ENCODE assay signal across 1 cellular context in genomic region chr2:72943540-72944395, GRCh38.
TF ChIP-seq lines count a peak whose summit lies in the region.

No MANE protein-coding gene starts in this region.

TF ChIP-seq in HepG2, 621 proteins besides CTCF, POLR2A, EP300 and RAD21 (continued from another document and continues in another):
- TF ChIP-seq SALL2 (CRISPR knock-in tag; IDR thresholded peaks at IDR 0.05) (no peak), FUBP1 (CRISPR knock-in tag; IDR thresholded peaks at IDR 0.05; ENCODE audit: borderline replicate concordance) (peak; percentile 73; the same call in 1 of the 2 replicates), STAT6 (CRISPR knock-in tag; IDR thresholded peaks at IDR 0.05; ENCODE audit: borderline replicate concordance) (no peak), ZNF770 (CRISPR knock-in tag; IDR thresholded peaks at IDR 0.05) (no peak; the same call in 1 of the 2 replicates), HNF1B (CRISPR knock-in tag; IDR thresholded peaks at IDR 0.05) (0 out of 2 replicates have a peak, but pooled peaks have one; percentile 62), ZBTB40 (IDR thresholded peaks at IDR 0.05) (no peak), ZBTB40 (CRISPR knock-in tag; IDR thresholded peaks at IDR 0.05) (0 out of 2 replicates have a peak, but pooled peaks have one; percentile 40), ZFP41 (CRISPR knock-in tag; IDR thresholded peaks at IDR 0.05; ENCODE audit: borderline replicate concordance) (no peak), HNRNPH1 (optimal IDR thresholded peaks at IDR 0.05; ENCODE audit: low read depth, low read length) (no peak), HNF4G (IDR thresholded peaks at IDR 0.05; ENCODE audit: borderline replicate concordance, low read depth, low read length) (peak; percentile 79), HNF4G (CRISPR knock-in tag; IDR thresholded peaks at IDR 0.05; ENCODE audit: borderline replicate concordance, low read depth) (peak; percentile 84; the same call in 1 of the 2 replicates), HNF1A (IDR thresholded peaks at IDR 0.05; ENCODE audit: low read depth) (no peak), HNF1A (CRISPR knock-in tag; IDR thresholded peaks at IDR 0.05; ENCODE audit: borderline replicate concordance) (no peak), TOPORS (CRISPR knock-in tag; IDR thresholded peaks at IDR 0.05) (no peak), MTF2 (CRISPR knock-in tag; IDR thresholded peaks at IDR 0.05; ENCODE audit: borderline replicate concordance) (no peak), SMAD1 (CRISPR knock-in tag; IDR thresholded peaks at IDR 0.05; ENCODE audit: borderline replicate concordance, low read depth) (no peak), ZNF772 (CRISPR knock-in tag; IDR thresholded peaks at IDR 0.05) (peak; percentile 51; the same call in 1 of the 2 replicates), ASH2L (IDR thresholded peaks at IDR 0.05; ENCODE audit: insufficient read length, low read depth, low read length) (no peak), ZFY (CRISPR knock-in tag; IDR thresholded peaks at IDR 0.05) (peak; percentile 53; the same call in 1 of the 2 replicates), BCL3 (CRISPR knock-in tag; IDR thresholded peaks at IDR 0.05) (no peak), YEATS2 (CRISPR knock-in tag; IDR thresholded peaks at IDR 0.05; ENCODE audit: borderline replicate concordance) (no peak), ZNF121 (CRISPR knock-in tag; IDR thresholded peaks at IDR 0.05) (no peak), JARID2 (CRISPR knock-in tag; IDR thresholded peaks at IDR 0.05; ENCODE audit: insufficient replicate concordance) (no peak), KLF16 (CRISPR knock-in tag; IDR thresholded peaks at IDR 0.05) (no peak), ZNF572 (CRISPR knock-in tag; IDR thresholded peaks at IDR 0.05) (no peak), SP140L (CRISPR knock-in tag; IDR thresholded peaks at IDR 0.05; ENCODE audit: borderline replicate concordance) (no peak), XRCC5 (optimal IDR thresholded peaks at IDR 0.05; ENCODE audit: low read length) (no peak), ARHGAP35 (CRISPR knock-in tag; IDR thresholded peaks at IDR 0.05; ENCODE audit: borderline replicate concordance) (no peak), ESRRA (CRISPR knock-in tag; IDR thresholded peaks at IDR 0.05; ENCODE audit: low read depth) (0 out of 2 replicates have a peak, but pooled peaks have one; percentile 68), ZNF562 (CRISPR knock-in tag; IDR thresholded peaks at IDR 0.05; ENCODE audit: borderline replicate concordance) (no peak), ZNF446 (CRISPR knock-in tag; IDR thresholded peaks at IDR 0.05) (no peak), HDAC6 (IDR thresholded peaks at IDR 0.05; ENCODE audit: low read depth, low read length) (no peak), CENPX (CRISPR knock-in tag; IDR thresholded peaks at IDR 0.05) (no peak), ZNF20 (CRISPR knock-in tag; IDR thresholded peaks at IDR 0.05) (no peak), SIN3A (IDR thresholded peaks at IDR 0.05; ENCODE audit: borderline replicate concordance, low read depth, low read length) (no peak), CBX2 (IDR thresholded peaks at IDR 0.05; ENCODE audit: low read depth, low read length) (no peak), CBX2 (CRISPR knock-in tag; IDR thresholded peaks at IDR 0.05; ENCODE audit: low read depth) (no peak), CCDC6 (CRISPR knock-in tag; IDR thresholded peaks at IDR 0.05) (no peak)
